8 cellular contexts compared by ENCODE assay signal in genomic region chr3:115784739-115785571, GRCh38.
DNase-seq lines count a peak whose midpoint lies in the region; ATAC-seq and TF ChIP-seq lines count a peak whose summit lies in the region.

No MANE protein-coding gene starts in this region.

- H3K4me1 ChIP-seq in Panc1 (ENCODE audit: control insufficient read depth, insufficient read depth, low read length): 0 out of 2 replicates have a peak, but pooled peaks cover 4% of the 10 kb centered on the region
- H3K4me1 ChIP-seq in duodenal mucosa (ENCODE audit: control insufficient read depth in 1 of 2, insufficient read depth in 2 of 2, low read length in 2 of 2): peaks cover 5 to 15% of the 10 kb centered on the region in 2 donors

- H3K27ac ChIP-seq in Panc1 (ENCODE audit: low read length) (no peak overlapping the region), duodenal mucosa (ENCODE audit: low read depth, low read length) (no peak overlapping the region)

- H3K4me3 Mint-ChIP-seq in T-helper 2 cell treated with Interferon-gamma antibody and Interleukin-4, amounts not matched to agents 5 μg/mL and 100 μg/mL, for 36 hours: peak overlapping the region; percentile 91

- no TSS peak for BruUV-seq in Panc1 (replicated peaks; lab: Mats Ljungman, UMichigan)

- H3K9ac ChIP-seq in duodenal mucosa (ENCODE audit: low read depth in 1 of 2, low read length in 2 of 2): peak overlapping the region; percentile 22 to 56

- in situ Hi-C loops in Panc1 (cut with HindIII; ENCODE audit: low pct_unique_long_range_greater_than_20kb, low sequenced_read_pairs): no loop called here

- DNase-seq in T-helper 2 cell treated with Interferon-gamma antibody and Interleukin-4, amounts not matched to agents 5 μg/mL and 100 μg/mL, for 36 hours (ENCODE audit: low spot score): no peak
- DNase-seq in T-helper 2 cell (no peak), Panc1 (ENCODE audit: low read depth, low spot score) (no peak), myocyte (ENCODE audit: low read depth) (peak; percentile 94), DMS153 treated with DMSO at 0.1 percent for 48 hours (lab: John Stamatoyannopoulos, UW; ENCODE audit: unreplicated experiment) (no peak)
- no peak for DNase-seq in activated effector memory CD4-positive, alpha-beta T cell treated with anti-CD3 and anti-CD28 coated beads, Interleukin-2, amount 50 U/mL, for 16 hours

- peak overlapping the region; percentile 47 to 62 for H3K4me3 ChIP-seq in Panc1 (ENCODE audit: low read depth in 2 of 2, low read length in 2 of 2)
- H3K4me3 ChIP-seq in duodenal mucosa (ENCODE audit: low read depth in 1 of 2, low read length in 2 of 2): peak overlapping the region; percentile 73 to 77

- H3K4me1 Mint-ChIP-seq in T-helper 2 cell treated with Interferon-gamma antibody and Interleukin-4, amounts not matched to agents 5 μg/mL and 100 μg/mL, for 36 hours (ENCODE audit: low read depth): peaks cover 21% of the 10 kb centered on the region

- TF ChIP-seq CTCF in Panc1 (IDR thresholded peaks at IDR 0.05): no peak; the same call in none of the 2 replicates

- H3K27me3 Mint-ChIP-seq in T-helper 2 cell treated with Interferon-gamma antibody and Interleukin-4, amounts not matched to agents 5 μg/mL and 100 μg/mL, for 36 hours (ENCODE audit: low read depth): peaks cover 13% of the 10 kb centered on the region

- H3K27me3 ChIP-seq in Panc1 (ENCODE audit: control insufficient read depth, insufficient read depth, low read length): no peaks in the 10 kb centered on the region
- no peaks in the 10 kb centered on the region for H3K27me3 ChIP-seq in duodenal mucosa (ENCODE audit: control insufficient read depth in 1 of 2, insufficient read depth in 2 of 2, low read length in 2 of 2)

- H3K9me3 Mint-ChIP-seq in T-helper 2 cell treated with Interferon-gamma antibody and Interleukin-4, amounts not matched to agents 5 μg/mL and 100 μg/mL, for 36 hours: no peaks in the 10 kb centered on the region

- H3K9me3 ChIP-seq in Panc1 (ENCODE audit: control insufficient read depth, insufficient read depth, low read depth, low read length) (no peaks in the 10 kb centered on the region), duodenal mucosa (ENCODE audit: control insufficient read depth in 1 of 2, low read length in 2 of 2) (no peaks in the 10 kb centered on the region)

- H3K36me3 Mint-ChIP-seq in T-helper 2 cell treated with Interferon-gamma antibody and Interleukin-4, amounts not matched to agents 5 μg/mL and 100 μg/mL, for 36 hours (ENCODE audit: low read depth): no peaks in the 10 kb centered on the region

- POLR2A ChIA-PET in Panc1 (lab: Charles Lee): no interaction called here

- no peak for ATAC-seq in Panc1
- no peak for ATAC-seq in HG03432 (IDR thresholded peaks at IDR 0.05; ENCODE audit: unreplicated experiment)

- CTCF ChIA-PET in Panc1 (lab: Charles Lee): no interaction called here

- intact Hi-C loops in Panc1 (cut with micrococcal nuclease; ENCODE audit: unreplicated experiment): loop anchor here (10.0 kb wide), 1 partner anchor 570 kb away; no protein-coding TSS in a partner anchor

- no peaks in the 10 kb centered on the region for H3K36me3 ChIP-seq in Panc1 (ENCODE audit: control insufficient read depth, insufficient read depth, low read length)
- H3K36me3 ChIP-seq in duodenal mucosa (ENCODE audit: control insufficient read depth in 1 of 2, insufficient read depth in 2 of 2, low read length in 2 of 2): no peaks in the 10 kb centered on the region

- H3K27ac Mint-ChIP-seq in T-helper 2 cell treated with Interferon-gamma antibody and Interleukin-4, amounts not matched to agents 5 μg/mL and 100 μg/mL, for 36 hours: peak overlapping the region; percentile 71
